In the genomic region with DNA sequence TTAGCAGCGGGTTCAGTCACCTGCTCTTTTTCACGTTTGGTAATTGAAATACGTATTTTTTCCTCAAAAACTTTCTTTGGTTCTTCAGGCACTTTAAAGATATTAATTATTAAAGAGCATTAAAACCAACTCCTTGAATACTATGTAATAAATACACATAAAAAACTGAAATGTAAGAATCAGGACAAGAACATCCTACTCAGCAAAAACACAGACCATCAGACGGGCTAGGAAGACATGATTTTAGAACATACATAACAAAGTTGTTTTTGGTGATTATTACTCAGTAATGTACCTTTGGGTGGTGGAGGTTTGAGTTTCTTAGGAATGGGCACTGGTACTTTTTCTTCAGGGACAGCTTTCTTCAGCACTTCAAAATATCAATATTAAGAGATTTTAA, we compare ENCODE assay signal across 7 cellular contexts.
"Had no signal": no experiment of that assay in that cellular context is flagged by ENCODE, and none has a peak within 500 bp of the region (broad histone marks: within the 10 kb centered on the region; RNA-seq: fewer than 3 reads in every experiment).

No MANE protein-coding gene starts in this region.

- DNase-seq: H9, HCEC 1CT, KG1 had no signal

- H2AFZ ChIP-seq: GM23338 had no signal

- H3K4me2 ChIP-seq: GM23338 had no signal

- H3K4me3 ChIP-seq: GM23338 had no signal

- H3K27ac ChIP-seq: HL-60 had no signal

- FAIRE-seq: H1, H54 had no signal

- ATAC-seq: GM23338 had no signal
